Comparison of ENCODE assay signal across 20 cellular contexts in the genomic region with DNA sequence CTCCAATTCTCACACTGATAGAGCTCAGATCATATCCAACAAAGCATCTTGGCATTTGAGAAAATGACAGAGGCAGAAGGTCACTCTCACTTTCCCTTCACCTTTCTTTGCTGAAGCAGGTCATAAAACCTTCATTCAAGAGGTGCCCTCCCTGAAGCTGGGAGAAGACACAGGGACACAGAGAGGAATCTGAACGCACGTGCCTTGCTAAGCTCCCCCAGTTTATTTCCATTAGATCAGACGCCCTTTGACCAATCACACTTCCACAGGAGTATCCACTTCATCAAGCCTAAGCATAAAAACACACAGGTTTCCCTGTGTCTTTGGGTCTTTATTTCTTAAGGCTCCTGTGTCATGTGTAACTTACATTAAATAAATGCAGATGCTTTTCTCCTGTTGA. TPM values are rescaled to one million over a fixed set of nuclear protein-coding genes. Genes with fewer than 3 reads are reported as not detected.
DNase-seq lines count a peak whose midpoint lies in the region; ATAC-seq and TF ChIP-seq lines count a peak whose summit lies in the region.
"Had no signal": no experiment of that assay in that cellular context is flagged by ENCODE, and none has a peak within 500 bp of the region (broad histone marks: within the 10 kb centered on the region; RNA-seq: fewer than 3 reads in every experiment).

No MANE protein-coding gene starts in this region.

- no peak overlapping the region for H2AK5ac ChIP-seq in neuronal stem cell (ENCODE audit: low read depth, low read length)

- no peak overlapping the region for H2BK120ac ChIP-seq in neuronal stem cell (ENCODE audit: low read depth, low read length)

- WGBS in neuronal stem cell (ENCODE audit: extremely low coverage in 2 of 2, insufficient read length in 2 of 2, insufficient replicate concordance in 1 of 2), 2 donors: no CpG with 5 or more reads among the region's 3 CpGs

- H3K27ac Mint-ChIP-seq in activated T-helper 17 cell treated with anti-CD3 and anti-CD28 coated beads, Interleukin-2, amount 50 U/mL, for 72 hours: no peak overlapping the region

- CTCF ChIA-PET in HEK293 (lab: Yijun Ruan, JAX): interaction anchor here (0.6 kb wide), 1 partner anchor 55 kb away, joined by 3 read pairs; no protein-coding TSS in a partner anchor

- H3K23ac ChIP-seq in neuronal stem cell (ENCODE audit: low read depth, low read length, poor library complexity): no peak overlapping the region

- no peak for DNase-seq in neuronal stem cell (ENCODE audit: low spot score)
- no peak for DNase-seq in dorsolateral prefrontal cortex
- no peak for DNase-seq in Kasumi-1 (lab: John Stamatoyannopoulos, UW)
- DNase-seq: C1 segment of cervical spinal cord; CD4-positive, alpha-beta memory T cell; COR-L47; DMS53; KG1; NCI-H1048; NCI-H1417; NCI-H1694; NCI-H2029 treated with DMSO at 0.1 percent for 48 hours; NCI-H446 treated with DMSO at 0.1 percent for 48 hours; NCI-H69; SHP77 had no signal

- no peaks in the 10 kb centered on the region for H3K27me3 Mint-ChIP-seq in activated T-helper 17 cell treated with anti-CD3 and anti-CD28 coated beads, Interleukin-2, amount 50 U/mL, for 72 hours

- no peak overlapping the region for H3K4me2 ChIP-seq in neuronal stem cell (ENCODE audit: insufficient read depth, low read length, poor library complexity, severe bottlenecking)

- H3K4me3 ChIP-seq in HEK293 (ENCODE audit: low read depth, low read length) (no peak overlapping the region), iPS-20b (ENCODE audit: low read length) (no peak overlapping the region), neuronal stem cell (ENCODE audit: low read length in 2 of 2) (no peak overlapping the region), dorsolateral prefrontal cortex (no peak overlapping the region)

- no peak overlapping the region for H3K4me3 Mint-ChIP-seq in activated T-helper 17 cell treated with anti-CD3 and anti-CD28 coated beads, Interleukin-2, amount 50 U/mL, for 72 hours
- H3K4me3 Mint-ChIP-seq: CD4-positive, alpha-beta memory T cell had no signal

- TF ChIP-seq CTCF in HEK293 (tag by site-specific recombination; IDR thresholded peaks at IDR 0.05): no peak
- no peak for TF ChIP-seq CTCF in dorsolateral prefrontal cortex (IDR thresholded peaks at IDR 0.05 in 54 of 56, conservative IDR thresholded peaks at IDR 0.05 in 2 of 56; ENCODE audit: low read depth in 1 of 56, partially characterized antibody in 56 of 56)

- POLR2A ChIA-PET in HEK293 (lab: Yijun Ruan, JAX): interaction anchor here (0.6 to 1.0 kb wide), 2 partner anchors 8 to 9 kb away, joined by 3 to 4 read pairs; a partner anchor contains a TSS

- peak overlapping the region; percentile 19 for H2AFZ ChIP-seq in neuronal stem cell (ENCODE audit: low read length)

- ATAC-seq in GM21526 (IDR thresholded peaks at IDR 0.05; ENCODE audit: low FRiP score, unreplicated experiment): no peak
- no peak for ATAC-seq in activated T-helper 17 cell treated with anti-CD3 and anti-CD28 coated beads, Interleukin-2, amount 50 U/mL, for 72 hours (replicated peaks)

- no peaks in the 10 kb centered on the region for H3K36me3 Mint-ChIP-seq in activated T-helper 17 cell treated with anti-CD3 and anti-CD28 coated beads, Interleukin-2, amount 50 U/mL, for 72 hours (ENCODE audit: low read depth)
- H3K36me3 Mint-ChIP-seq: CD4-positive, alpha-beta memory T cell had no signal

- H3K18ac ChIP-seq in neuronal stem cell (ENCODE audit: low read length): no peak overlapping the region

- no peak overlapping the region for H2BK12ac ChIP-seq in neuronal stem cell (ENCODE audit: low read length)

- no peaks in the 10 kb centered on the region for H3K4me1 ChIP-seq in HEK293 (ENCODE audit: control insufficient read depth, insufficient read depth, low read length)
- no peaks in the 10 kb centered on the region; the same call in 1 of the 2 replicates for H3K4me1 ChIP-seq in iPS-20b (ENCODE audit: insufficient read depth, low read length)
- peaks cover 0 to 10% of the 10 kb centered on the region in 2 donors for H3K4me1 ChIP-seq in neuronal stem cell (ENCODE audit: control insufficient read depth in 2 of 2, insufficient read depth in 1 of 2, low read depth in 1 of 2, low read length in 2 of 2)

- H3K4me1 Mint-ChIP-seq in activated T-helper 17 cell treated with anti-CD3 and anti-CD28 coated beads, Interleukin-2, amount 50 U/mL, for 72 hours: no peaks in the 10 kb centered on the region

- H3K36me3 ChIP-seq in HEK293 (ENCODE audit: control insufficient read depth in 2 of 2, insufficient read depth in 1 of 2, low read length in 2 of 2) (no peaks in the 10 kb centered on the region), iPS-20b (ENCODE audit: insufficient read depth, low read depth, low read length) (no peaks in the 10 kb centered on the region), neuronal stem cell (replicated peaks in 1 of 2; ENCODE audit: control insufficient read depth in 2 of 2, insufficient read depth in 2 of 2, low read length in 2 of 2) (no peaks in the 10 kb centered on the region)

- no peaks in the 10 kb centered on the region for H3K79me1 ChIP-seq in neuronal stem cell (ENCODE audit: low read depth, low read length)

- no peak overlapping the region for H2BK5ac ChIP-seq in neuronal stem cell (ENCODE audit: low read length)

- peak overlapping the region; percentile 15; the same call in 1 of the 2 replicates for H3K9ac ChIP-seq in iPS-20b (ENCODE audit: low read depth, low read length)
- no peak overlapping the region for H3K9ac ChIP-seq in neuronal stem cell (ENCODE audit: low read depth, low read length, poor library complexity)

- no peaks in the 10 kb centered on the region for H3K9me3 Mint-ChIP-seq in activated T-helper 17 cell treated with anti-CD3 and anti-CD28 coated beads, Interleukin-2, amount 50 U/mL, for 72 hours
- H3K9me3 Mint-ChIP-seq: CD4-positive, alpha-beta memory T cell had no signal

- H3K27ac ChIP-seq in HEK293 (ENCODE audit: extremely low read depth, low read depth, low read length): no peak overlapping the region
- H3K27ac ChIP-seq in iPS-20b (ENCODE audit: low read length): no peak overlapping the region
- H3K27ac ChIP-seq in neuronal stem cell (replicated peaks; ENCODE audit: low read length): no peak overlapping the region
- no peak overlapping the region for H3K27ac ChIP-seq in dorsolateral prefrontal cortex
- H3K27ac ChIP-seq: RWPE1 had no signal

- H3K9me3 ChIP-seq in HEK293 (ENCODE audit: control insufficient read depth, insufficient read depth, low read depth, low read length) (no peaks in the 10 kb centered on the region), iPS-20b (ENCODE audit: insufficient read depth, low read depth, low read length) (no peaks in the 10 kb centered on the region), neuronal stem cell (replicated peaks in 1 of 2; ENCODE audit: control insufficient read depth in 2 of 2, insufficient read depth in 1 of 2, low read depth in 1 of 2, low read length in 2 of 2) (no peaks in the 10 kb centered on the region)

- H3K27me3 ChIP-seq in iPS-20b (ENCODE audit: insufficient read depth, low read length): no peaks in the 10 kb centered on the region
- no peaks in the 10 kb centered on the region for H3K27me3 ChIP-seq in neuronal stem cell (ENCODE audit: control insufficient read depth in 3 of 3, insufficient read depth in 3 of 3, low read depth in 1 of 3, low read length in 3 of 3)
- peaks cover 0 to 3% (median 0%) of the 10 kb centered on the region in 45 donors for H3K27me3 ChIP-seq in dorsolateral prefrontal cortex

- H3K14ac ChIP-seq in neuronal stem cell (ENCODE audit: low read length): no peak overlapping the region

- no peak overlapping the region for H4K91ac ChIP-seq in neuronal stem cell (ENCODE audit: low read depth, low read length, poor library complexity)

- H2BK15ac ChIP-seq in neuronal stem cell (ENCODE audit: low read length): no peak overlapping the region

- H4K8ac ChIP-seq in neuronal stem cell (ENCODE audit: low read depth, low read length): no peak overlapping the region

- intact Hi-C loops in dorsolateral prefrontal cortex (cut with DNase I): no loop called here

- H3K4ac ChIP-seq in neuronal stem cell (ENCODE audit: low read length): no peak overlapping the region

TF ChIP-seq in HEK293, 187 proteins besides CTCF, POLR2A, EP300 and RAD21:
- TF ChIP-seq ZNF157 (tag by site-specific recombination; IDR thresholded peaks at IDR 0.05) (no peak), HOXC10 (CRISPR knock-in tag; IDR thresholded peaks at IDR 0.05) (no peak), PRDM1 (tag by site-specific recombination; IDR thresholded peaks at IDR 0.05) (peak; percentile 26; the same call in 1 of the 2 replicates)
- TF ChIP-seq, protein P1, sequence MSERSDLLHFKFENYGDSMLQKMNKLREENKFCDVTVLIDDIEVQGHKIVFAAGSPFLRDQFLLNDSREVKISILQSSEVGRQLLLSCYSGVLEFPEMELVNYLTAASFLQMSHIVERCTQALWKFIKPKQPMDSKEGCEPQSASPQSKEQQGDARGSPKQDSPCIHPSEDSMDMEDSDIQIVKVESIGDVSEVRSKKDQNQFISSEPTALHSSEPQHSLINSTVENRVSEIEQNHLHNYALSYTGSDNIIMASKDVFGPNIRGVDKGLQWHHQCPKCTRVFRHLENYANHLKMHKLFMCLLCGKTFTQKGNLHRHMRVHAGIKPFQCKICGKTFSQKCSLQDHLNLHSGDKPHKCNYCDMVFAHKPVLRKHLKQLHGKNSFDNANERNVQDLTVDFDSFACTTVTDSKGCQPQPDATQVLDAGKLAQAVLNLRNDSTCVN (tag by site-specific recombination; optimal IDR thresholded peaks at IDR 0.05): no peak

RNA-seq across cellular contexts. Expression of a gene that starts 9.2 kb away (rescaled TPM):
- polyA plus RNA-seq in neuronal stem cell (2013, experiment 1 of 2): 1.5 TPM
- 1.7 TPM for polyA plus RNA-seq in neuronal stem cell (2013, experiment 2 of 2)
- 10 to 100 TPM in 1 of 120 experiments, 1 to 10 TPM in 84, under 1 TPM in 35; 0.27 to 10.5 (median 1.4) TPM for total RNA-seq in dorsolateral prefrontal cortex
- total RNA-seq in activated T-helper 17 cell treated with anti-CD3 and anti-CD28 coated beads, Interleukin-2, amount 50 U/mL, for 72 hours: 10 to 100 TPM; 15.7 to 18.3 TPM
